In genomic region chr15:67095834-67096366, GRCh38 we compare ENCODE assay signal across 18 cellular contexts. TPM values are rescaled to one million over a fixed set of nuclear protein-coding genes. Genes with fewer than 3 reads are reported as not detected.
A peak's percentile ranks its signal among the peaks of the same experiment; 100 is the strongest.
DNase-seq lines count a peak whose midpoint lies in the region; ATAC-seq and TF ChIP-seq lines count a peak whose summit lies in the region.
"Had no signal": no experiment of that assay in that cellular context is flagged by ENCODE, and none has a peak within 500 bp of the region (broad histone marks: within the 10 kb centered on the region; RNA-seq: fewer than 3 reads in every experiment).

No MANE protein-coding gene starts in this region.

- peaks cover 11% of the 10 kb centered on the region; the same call in 1 of the 2 replicates for H3K4me1 ChIP-seq in H9 (ENCODE audit: insufficient read depth, low read length)

- H3K23ac ChIP-seq in H9 (ENCODE audit: insufficient read length, low read depth, low read length) = no peak overlapping the region

- CTCF ChIA-PET in T-cell (lab: Charles Lee) = interaction anchor here in 1 of 2 donors (1.0 kb wide), 2 partner anchors 11 to 21 kb away, joined by 4 read pairs; no protein-coding TSS in a partner anchor

- peaks cover 79% of the 10 kb centered on the region for H3K36me3 ChIP-seq in brain microvascular endothelial cell (replicated peaks)

- H3K79me1 ChIP-seq in H9 (ENCODE audit: insufficient read depth, low read depth, low read length, poor library complexity, severe bottlenecking) = no peaks in the 10 kb centered on the region

- H3K9me3 Mint-ChIP-seq in T-cell (no peaks in the 10 kb centered on the region), H9 (no peaks in the 10 kb centered on the region)
- H3K9me3 Mint-ChIP-seq: nephron had no signal

- H3K23me2 ChIP-seq in H9 (ENCODE audit: insufficient read length, low read depth, low read length, poor library complexity, severe bottlenecking) = no peaks in the 10 kb centered on the region

- H3K4me3 Mint-ChIP-seq in T-cell = no peak overlapping the region
- H3K4me3 Mint-ChIP-seq in H9 = no peak overlapping the region
- H3K4me3 Mint-ChIP-seq: nephron had no signal

- peak; percentile 48 for DNase-seq in stimulated activated CD4-positive, alpha-beta T cell treated with anti-CD3 and anti-CD28 coated beads, Interleukin-1b, Interleukin-23, amount 100 ng/mL, for 48 hours
- no peak for DNase-seq in stimulated activated CD4-positive, alpha-beta T cell treated with anti-CD3 and anti-CD28 coated beads, Interleukin-2, amount 100 ng/mL, for 24 hours
- DNase-seq in T-cell (no peak), brain microvascular endothelial cell (no peak), H9 (no peak), OCI-M1 (lab: John Stamatoyannopoulos, UW) (no peak), occipital lobe (lab: John Stamatoyannopoulos, UW) (no peak), GM13977 (ENCODE audit: low spot score) (no peak)
- DNase-seq: activated effector memory CD4-positive, alpha-beta T cell treated with anti-CD3 and anti-CD28 coated beads, Interleukin-2, amount 50 U/mL, for 16 hours; DMS153; GOT3; lower lobe of right lung; NCI-H1694; NCI-H446; retina; T-helper 9 cell had no signal

- H4K91ac ChIP-seq in H9 (ENCODE audit: insufficient read length, low read depth, low read length) = no peak overlapping the region

- no peak for ATAC-seq in T-cell (replicated peaks in 1 of 4)
- ATAC-seq: esophagus mucosa, lower lobe of right lung had no signal

- H3K14ac ChIP-seq in H9 (ENCODE audit: insufficient read depth, low read length) = no peak overlapping the region

- TF ChIP-seq CTCF in brain microvascular endothelial cell (IDR thresholded peaks at IDR 0.05; ENCODE audit: low read depth, low read length, missing control alignments) (no peak), H9 (conservative IDR thresholded peaks at IDR 0.05) (no peak), GM13977 (IDR thresholded peaks at IDR 0.05; ENCODE audit: extremely low read depth, insufficient read depth, missing control alignments) (no peak)

- no peaks in the 10 kb centered on the region for H3K9me3 ChIP-seq in H9 (ENCODE audit: control insufficient read depth, low read depth, low read length)
- H3K9me3 ChIP-seq: lower lobe of right lung had no signal

- H3K9ac ChIP-seq in H9 (ENCODE audit: extremely low read depth, insufficient read length, low read length) = no peak overlapping the region

- H2BK120ac ChIP-seq in H9 (ENCODE audit: low read depth, low read length, poor library complexity, severe bottlenecking) = no peak overlapping the region

- no peak overlapping the region for H2BK15ac ChIP-seq in H9 (ENCODE audit: low read depth, low read length)

- H3K27me3 ChIP-seq in brain microvascular endothelial cell (replicated peaks) (no peaks in the 10 kb centered on the region), H9 (ENCODE audit: insufficient read depth, low read length) (no peaks in the 10 kb centered on the region)

- WGBS in H9 (ENCODE audit: extremely low coverage, insufficient read length, low lambda C conversion rate) = no CpG with 5 or more reads among the region's 8 CpGs

- H2AFZ ChIP-seq in H9 (ENCODE audit: low read length) = no peak overlapping the region

- no peak overlapping the region for H2BK5ac ChIP-seq in H9 (ENCODE audit: insufficient read length, low read length)

- no peaks in the 10 kb centered on the region for H4K20me1 ChIP-seq in H9 (ENCODE audit: control insufficient read depth, insufficient read depth, insufficient read length)

- no peaks in the 10 kb centered on the region for H3K79me2 ChIP-seq in H9 (ENCODE audit: insufficient read depth, low read length)

- no peak overlapping the region for H3K4me2 ChIP-seq in H9 (ENCODE audit: insufficient read depth, insufficient read length, low read length)

- H2BK12ac ChIP-seq in H9 (ENCODE audit: insufficient read length, low read depth, low read length) = no peak overlapping the region

- H3K27me3 Mint-ChIP-seq in T-cell (no peaks in the 10 kb centered on the region), H9 (ENCODE audit: low read depth) (no peaks in the 10 kb centered on the region)

- H3K27ac Mint-ChIP-seq in T-cell (peak overlapping the region; percentile 64 to 84), H9 (no peak overlapping the region)

- H3T11ph ChIP-seq in H9 (ENCODE audit: low read length) = no peak overlapping the region

- H3K36me3 Mint-ChIP-seq in T-cell (peaks cover 43% of the 10 kb centered on the region), H9 (ENCODE audit: insufficient read depth in 1 of 3, low read depth in 3 of 3) (peaks cover 0 to 5% (median 0%) of the 10 kb centered on the region in 3 experiments; a peak in 3 of 7 replicates)

- no peak overlapping the region for H4K8ac ChIP-seq in H9 (replicated peaks; ENCODE audit: insufficient read length, low read depth, low read length)

- no peak overlapping the region for H2AK5ac ChIP-seq in H9 (ENCODE audit: insufficient read length, low read length)

- in situ Hi-C loops in brain microvascular endothelial cell (cut with HindIII; ENCODE audit: low pct_ligation_motif_present, low sequenced_read_pairs) (no loop called here), GM13977 (cut with MboI; ENCODE audit: low pct_unique_long_range_greater_than_20kb, low sequenced_read_pairs, unreplicated experiment) (loop anchor here (10.0 kb wide), 1 partner anchor 79 kb away; no protein-coding TSS in a partner anchor)

- H3K56ac ChIP-seq in H9 (ENCODE audit: insufficient read length, low read depth, low read length) = no peak overlapping the region

- no peak overlapping the region for H3K18ac ChIP-seq in H9 (ENCODE audit: insufficient read length, low read depth, low read length)

- H2BK20ac ChIP-seq in H9 (ENCODE audit: low read depth, low read length, poor library complexity, severe bottlenecking) = no peak overlapping the region

- no peak overlapping the region for H4K5ac ChIP-seq in H9 (ENCODE audit: insufficient read length, low read depth, low read length)

- H3K4me3 ChIP-seq in brain microvascular endothelial cell (ENCODE audit: low read depth, low read length) = no peak overlapping the region
- H3K4me3 ChIP-seq: lower lobe of right lung had no signal

- H3K27ac ChIP-seq in brain microvascular endothelial cell (peak overlapping the region; percentile 16), H9 (ENCODE audit: insufficient read length, low read depth, low read length) (no peak overlapping the region)
- H3K27ac ChIP-seq: lower lobe of right lung had no signal

- no peak overlapping the region for H3K4ac ChIP-seq in H9 (ENCODE audit: low read depth, low read length)

- POLR2A ChIA-PET in T-cell (lab: Charles Lee) = no interaction called here

- H3K4me1 Mint-ChIP-seq in T-cell = peaks cover 35 to 93% (median 86%) of the 10 kb centered on the region in 3 donors
- peaks cover 51 to 57% of the 10 kb centered on the region in 2 experiments for H3K4me1 Mint-ChIP-seq in H9

RNA-seq across cellular contexts. Expression of gene SMAD3, which starts 30.5 kb away (rescaled TPM):
- total RNA-seq in T-cell = 100 to 1,000 TPM in 3 of 5 donors, 10 to 100 TPM in 2; 55.4 to 159 (median 110) TPM
- total RNA-seq in H9 (2021) = 25.9 and 26.7 TPM in 2 replicates
- total RNA-seq in occipital lobe = 2.5 TPM

Comparison
In these comparisons a context has a peak if more than half of its experiments do, and no peak if none do; other contexts are left out.
1. H3K27ac Mint-ChIP-seq: peak in T-cell (2 of 2); none in H9 (0 of 3).